ENCODE assay signal across 8 cellular contexts in genomic region chr16:87390641-87391323, GRCh38. TPM values are rescaled to one million over a fixed set of nuclear protein-coding genes. Genes with fewer than 3 reads are reported as not detected.
DNase-seq lines count a peak whose midpoint lies in the region; ATAC-seq, FAIRE-seq and TF ChIP-seq lines count a peak whose summit lies in the region.

No MANE protein-coding gene starts in this region.

- H3K9ac ChIP-seq in ES-I3 (ENCODE audit: low read depth, low read length) (peak overlapping the region; percentile 77; the same call in 1 of the 2 replicates), SU-DHL-6 (ENCODE audit: low read length) (peak overlapping the region; percentile 86)

- no peak for TF ChIP-seq EP300 in sigmoid colon (IDR thresholded peaks at IDR 0.05)

- no peaks in the 10 kb centered on the region for H3K27me3 ChIP-seq in SU-DHL-6 (ENCODE audit: low read length)
- H3K27me3 ChIP-seq in right cardiac atrium (ENCODE audit: control insufficient read depth, insufficient read depth): no peaks in the 10 kb centered on the region
- no peaks in the 10 kb centered on the region for H3K27me3 ChIP-seq in sigmoid colon

- no peak for TF ChIP-seq CTCF in SU-DHL-6 (IDR thresholded peaks at IDR 0.05; ENCODE audit: insufficient read depth, low read length, poor library complexity, severe bottlenecking)
- TF ChIP-seq CTCF in sigmoid colon (IDR thresholded peaks at IDR 0.05): no peak

- H3K4me3 ChIP-seq in SU-DHL-6 (ENCODE audit: insufficient read depth, low read length, poor library complexity, severe bottlenecking) (peak overlapping the region; percentile 76), right cardiac atrium (ENCODE audit: low read length) (no peak overlapping the region), sigmoid colon (peak overlapping the region in 3 of 4 donors; percentile 71 to 95 (median 88))

- peak overlapping the region; percentile 56 for H3K4me2 ChIP-seq in SU-DHL-6 (ENCODE audit: low read depth, low read length, poor library complexity, severe bottlenecking)

- intact Hi-C loops in right cardiac atrium (cut with DNase I): loop anchor here in 2 of 4 donors (10.0 kb wide), 2 partner anchors 244 to 374 kb away; partner anchors contain the start of gene KLHDC4 (in 1 of the 2)
- intact Hi-C loops in sigmoid colon (cut with DNase I): loop anchor here (5.0 kb wide), 2 partner anchors 72 to 102 kb away; partner anchors contain the start of gene ZCCHC14

- DNase-seq in right cardiac atrium (peak in 1 of 3 donors; percentile 71), sigmoid colon (peak; percentile 63), GM19239 (ENCODE audit: insufficient read length, low spot score) (no peak), GM19240 (ENCODE audit: insufficient read length, low spot score) (no peak)

- H3K27ac ChIP-seq in SU-DHL-6 (ENCODE audit: low read depth, low read length): no peak overlapping the region
- peak overlapping the region; percentile 94 for H3K27ac ChIP-seq in right cardiac atrium (ENCODE audit: low read length)
- H3K27ac ChIP-seq in sigmoid colon: peak overlapping the region; percentile 97 to 100 (median 99)

- H4K20me1 ChIP-seq in SU-DHL-6 (ENCODE audit: low read depth, low read length): peaks cover 7% of the 10 kb centered on the region; the same call in 1 of the 2 replicates

- peaks cover 30% of the 10 kb centered on the region for H3K79me2 ChIP-seq in SU-DHL-6 (ENCODE audit: insufficient read depth, low read length)

- H3K9me3 ChIP-seq in ES-I3 (ENCODE audit: control insufficient read depth, insufficient read depth, low read length) (no peaks in the 10 kb centered on the region), SU-DHL-6 (ENCODE audit: insufficient read depth, low read length) (no peaks in the 10 kb centered on the region), right cardiac atrium (ENCODE audit: control insufficient read depth, low read length) (no peaks in the 10 kb centered on the region), sigmoid colon (no peaks in the 10 kb centered on the region)

- ATAC-seq in right cardiac atrium: no peak
- ATAC-seq in HG03378 (IDR thresholded peaks at IDR 0.05; ENCODE audit: unreplicated experiment): no peak
- no peak for ATAC-seq in HG02678 (IDR thresholded peaks at IDR 0.05; ENCODE audit: unreplicated experiment)

- no peaks in the 10 kb centered on the region for H3K9me2 ChIP-seq in SU-DHL-6 (replicated peaks; ENCODE audit: insufficient read depth, low read length)

- peaks cover 34% of the 10 kb centered on the region for H3F3A ChIP-seq in SU-DHL-6 (ENCODE audit: insufficient read depth)

- H2AFZ ChIP-seq in SU-DHL-6 (ENCODE audit: low read depth, low read length, severe bottlenecking): no peak overlapping the region

- H3K4me1 ChIP-seq in ES-I3 (ENCODE audit: insufficient read depth, low read length): 0 out of 2 replicates have a peak, but pooled peaks cover 10% of the 10 kb centered on the region
- H3K4me1 ChIP-seq in right cardiac atrium (ENCODE audit: control insufficient read depth, insufficient read depth, low read length): peaks cover 6% of the 10 kb centered on the region
- peaks cover 0 to 60% (median 49%) of the 10 kb centered on the region in 4 donors for H3K4me1 ChIP-seq in sigmoid colon

- no peak for TF ChIP-seq POLR2A in sigmoid colon (IDR thresholded peaks at IDR 0.05)

- FAIRE-seq in GM19239 (lab: Jason Lieb, UNC): no peak

- H3K36me3 ChIP-seq in ES-I3 (ENCODE audit: insufficient read depth, low read length) (no peaks in the 10 kb centered on the region; the same call in 1 of the 2 replicates), SU-DHL-6 (ENCODE audit: low read length) (no peaks in the 10 kb centered on the region), sigmoid colon (no peaks in the 10 kb centered on the region)

- 97% methylated on average over 24 of the region's 24 CpGs for WGBS in right cardiac atrium
- 97% methylated on average over 24 of the region's 24 CpGs for WGBS in sigmoid colon, 2 donors

RNA-seq across cellular contexts. Expression of gene MAP1LC3B, which starts 1.4 kb away (rescaled TPM):
- 100 to 1,000 TPM in 3 of 4 donors, 10 to 100 TPM in 1; 87.7 to 114 (median 108) TPM for total RNA-seq in right cardiac atrium
- polyA plus RNA-seq in right cardiac atrium: 115 TPM
- 10 to 100 TPM; 50.0 to 62.6 (median 62.2) TPM for total RNA-seq in sigmoid colon
- polyA plus RNA-seq in sigmoid colon: 100 to 1,000 TPM in 1 of 3 donors, 10 to 100 TPM in 2; 48.0 to 137 (median 76.3) TPM

RNA-seq across cellular contexts. Expression of gene FBXO31, which starts 7.2 kb away (rescaled TPM):
- 10 to 100 TPM; 47.8 to 66.1 (median 57.5) TPM for total RNA-seq in right cardiac atrium
- 24.3 TPM for polyA plus RNA-seq in right cardiac atrium
- total RNA-seq in sigmoid colon: 100 to 1,000 TPM in 2 of 4 donors, 10 to 100 TPM in 2; 86.7 to 120 (median 98.4) TPM
- polyA plus RNA-seq in sigmoid colon: 10 to 100 TPM; 15.0 to 40.0 (median 16.2) TPM
